1 cellular context compared by ENCODE assay signal in genomic region chr6:160520043-160520904, GRCh38.
A peak's percentile ranks its signal among the peaks of the same experiment; 100 is the strongest.
TF ChIP-seq lines count a peak whose summit lies in the region.

No MANE protein-coding gene starts in this region.

TF ChIP-seq in HepG2, 621 proteins besides CTCF, POLR2A, EP300 and RAD21 (continued from another document and continues in another):
- TF ChIP-seq, protein P1, sequence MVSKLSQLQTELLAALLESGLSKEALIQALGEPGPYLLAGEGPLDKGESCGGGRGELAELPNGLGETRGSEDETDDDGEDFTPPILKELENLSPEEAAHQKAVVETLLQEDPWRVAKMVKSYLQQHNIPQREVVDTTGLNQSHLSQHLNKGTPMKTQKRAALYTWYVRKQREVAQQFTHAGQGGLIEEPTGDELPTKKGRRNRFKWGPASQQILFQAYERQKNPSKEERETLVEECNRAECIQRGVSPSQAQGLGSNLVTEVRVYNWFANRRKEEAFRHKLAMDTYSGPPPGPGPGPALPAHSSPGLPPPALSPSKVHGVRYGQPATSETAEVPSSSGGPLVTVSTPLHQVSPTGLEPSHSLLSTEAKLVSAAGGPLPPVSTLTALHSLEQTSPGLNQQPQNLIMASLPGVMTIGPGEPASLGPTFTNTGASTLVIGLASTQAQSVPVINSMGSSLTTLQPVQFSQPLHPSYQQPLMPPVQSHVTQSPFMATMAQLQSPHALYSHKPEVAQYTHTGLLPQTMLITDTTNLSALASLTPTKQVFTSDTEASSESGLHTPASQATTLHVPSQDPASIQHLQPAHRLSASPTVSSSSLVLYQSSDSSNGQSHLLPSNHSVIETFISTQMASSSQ (IDR thresholded peaks at IDR 0.05; ENCODE audit: low read depth) = no peak
- TF ChIP-seq, protein P1 (CRISPR knock-in tag; IDR thresholded peaks at IDR 0.05; ENCODE audit: borderline replicate concordance) = no peak
- TF ChIP-seq ZNF335 (CRISPR knock-in tag; IDR thresholded peaks at IDR 0.05) (no peak), YY1 (IDR thresholded peaks at IDR 0.05; ENCODE audit: insufficient read depth, insufficient replicate concordance, low read depth, low read length) (no peak), ZNF331 (CRISPR knock-in tag; IDR thresholded peaks at IDR 0.05) (no peak), ZNF790 (CRISPR knock-in tag; IDR thresholded peaks at IDR 0.05; ENCODE audit: borderline replicate concordance) (peak; percentile 18; the same call in 1 of the 2 replicates), MBNL3 (CRISPR knock-in tag; conservative IDR thresholded peaks at IDR 0.05) (no peak), ATF1 (CRISPR knock-in tag; IDR thresholded peaks at IDR 0.05) (no peak), DMAP1 (CRISPR knock-in tag; IDR thresholded peaks at IDR 0.05) (no peak), ZNF367 (CRISPR knock-in tag; IDR thresholded peaks at IDR 0.05; ENCODE audit: borderline replicate concordance) (no peak), JUN (CRISPR knock-in tag; IDR thresholded peaks at IDR 0.05) (no peak), MEIS2 (CRISPR knock-in tag; IDR thresholded peaks at IDR 0.05) (0 out of 2 replicates have a peak, but pooled peaks have one; percentile 23), KAT2B (IDR thresholded peaks at IDR 0.05; ENCODE audit: borderline replicate concordance, low read depth, low read length) (no peak), SP140L (CRISPR knock-in tag; IDR thresholded peaks at IDR 0.05; ENCODE audit: borderline replicate concordance) (no peak), U2AF2 (IDR thresholded peaks at IDR 0.05; ENCODE audit: low read depth, low read length) (no peak), SNAI1 (CRISPR knock-in tag; IDR thresholded peaks at IDR 0.05; ENCODE audit: borderline replicate concordance) (no peak), SP1 (IDR thresholded peaks at IDR 0.05) (no peak), SP1 (CRISPR knock-in tag; IDR thresholded peaks at IDR 0.05) (no peak), ZNF224 (CRISPR knock-in tag; IDR thresholded peaks at IDR 0.05) (0 out of 2 replicates have a peak, but pooled peaks have one; percentile 31), MAF1 (CRISPR knock-in tag; IDR thresholded peaks at IDR 0.05; ENCODE audit: borderline replicate concordance) (0 out of 2 replicates have a peak, but pooled peaks have one; percentile 27), ZNF75D (CRISPR knock-in tag; IDR thresholded peaks at IDR 0.05; ENCODE audit: borderline replicate concordance) (no peak), ZNF543 (CRISPR knock-in tag; IDR thresholded peaks at IDR 0.05) (peak; percentile 50; the same call in 1 of the 2 replicates), KMT2B (CRISPR knock-in tag; IDR thresholded peaks at IDR 0.05) (no peak), RAD51 (IDR thresholded peaks at IDR 0.05; ENCODE audit: borderline replicate concordance) (no peak), DMTF1 (CRISPR knock-in tag; IDR thresholded peaks at IDR 0.05) (no peak), ELF1 (CRISPR knock-in tag; IDR thresholded peaks at IDR 0.05) (0 out of 2 replicates have a peak, but pooled peaks have one; percentile 2), RFX5 (IDR thresholded peaks at IDR 0.05; ENCODE audit: low read depth, low read length) (no peak), MAFG (CRISPR knock-in tag; IDR thresholded peaks at IDR 0.05) (peak; percentile 31; the same call in 1 of the 2 replicates), EZH2 (conservative IDR thresholded peaks at IDR 0.05; ENCODE audit: low read depth, low read length) (no peak), HDAC6 (IDR thresholded peaks at IDR 0.05; ENCODE audit: low read depth, low read length) (no peak)
- TF ChIP-seq, protein P2, sequence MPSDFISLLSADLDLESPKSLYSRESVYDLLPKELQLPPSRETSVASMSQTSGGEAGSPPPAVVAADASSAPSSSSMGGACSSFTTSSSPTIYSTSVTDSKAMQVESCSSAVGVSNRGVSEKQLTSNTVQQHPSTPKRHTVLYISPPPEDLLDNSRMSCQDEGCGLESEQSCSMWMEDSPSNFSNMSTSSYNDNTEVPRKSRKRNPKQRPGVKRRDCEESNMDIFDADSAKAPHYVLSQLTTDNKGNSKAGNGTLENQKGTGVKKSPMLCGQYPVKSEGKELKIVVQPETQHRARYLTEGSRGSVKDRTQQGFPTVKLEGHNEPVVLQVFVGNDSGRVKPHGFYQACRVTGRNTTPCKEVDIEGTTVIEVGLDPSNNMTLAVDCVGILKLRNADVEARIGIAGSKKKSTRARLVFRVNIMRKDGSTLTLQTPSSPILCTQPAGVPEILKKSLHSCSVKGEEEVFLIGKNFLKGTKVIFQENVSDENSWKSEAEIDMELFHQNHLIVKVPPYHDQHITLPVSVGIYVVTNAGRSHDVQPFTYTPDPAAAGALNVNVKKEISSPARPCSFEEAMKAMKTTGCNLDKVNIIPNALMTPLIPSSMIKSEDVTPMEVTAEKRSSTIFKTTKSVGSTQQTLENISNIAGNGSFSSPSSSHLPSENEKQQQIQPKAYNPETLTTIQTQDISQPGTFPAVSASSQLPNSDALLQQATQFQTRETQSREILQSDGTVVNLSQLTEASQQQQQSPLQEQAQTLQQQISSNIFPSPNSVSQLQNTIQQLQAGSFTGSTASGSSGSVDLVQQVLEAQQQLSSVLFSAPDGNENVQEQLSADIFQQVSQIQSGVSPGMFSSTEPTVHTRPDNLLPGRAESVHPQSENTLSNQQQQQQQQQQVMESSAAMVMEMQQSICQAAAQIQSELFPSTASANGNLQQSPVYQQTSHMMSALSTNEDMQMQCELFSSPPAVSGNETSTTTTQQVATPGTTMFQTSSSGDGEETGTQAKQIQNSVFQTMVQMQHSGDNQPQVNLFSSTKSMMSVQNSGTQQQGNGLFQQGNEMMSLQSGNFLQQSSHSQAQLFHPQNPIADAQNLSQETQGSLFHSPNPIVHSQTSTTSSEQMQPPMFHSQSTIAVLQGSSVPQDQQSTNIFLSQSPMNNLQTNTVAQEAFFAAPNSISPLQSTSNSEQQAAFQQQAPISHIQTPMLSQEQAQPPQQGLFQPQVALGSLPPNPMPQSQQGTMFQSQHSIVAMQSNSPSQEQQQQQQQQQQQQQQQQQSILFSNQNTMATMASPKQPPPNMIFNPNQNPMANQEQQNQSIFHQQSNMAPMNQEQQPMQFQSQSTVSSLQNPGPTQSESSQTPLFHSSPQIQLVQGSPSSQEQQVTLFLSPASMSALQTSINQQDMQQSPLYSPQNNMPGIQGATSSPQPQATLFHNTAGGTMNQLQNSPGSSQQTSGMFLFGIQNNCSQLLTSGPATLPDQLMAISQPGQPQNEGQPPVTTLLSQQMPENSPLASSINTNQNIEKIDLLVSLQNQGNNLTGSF (CRISPR knock-in tag; IDR thresholded peaks at IDR 0.05) = 0 out of 2 replicates have a peak, but pooled peaks have one; percentile 60
- TF ChIP-seq, protein P3, sequence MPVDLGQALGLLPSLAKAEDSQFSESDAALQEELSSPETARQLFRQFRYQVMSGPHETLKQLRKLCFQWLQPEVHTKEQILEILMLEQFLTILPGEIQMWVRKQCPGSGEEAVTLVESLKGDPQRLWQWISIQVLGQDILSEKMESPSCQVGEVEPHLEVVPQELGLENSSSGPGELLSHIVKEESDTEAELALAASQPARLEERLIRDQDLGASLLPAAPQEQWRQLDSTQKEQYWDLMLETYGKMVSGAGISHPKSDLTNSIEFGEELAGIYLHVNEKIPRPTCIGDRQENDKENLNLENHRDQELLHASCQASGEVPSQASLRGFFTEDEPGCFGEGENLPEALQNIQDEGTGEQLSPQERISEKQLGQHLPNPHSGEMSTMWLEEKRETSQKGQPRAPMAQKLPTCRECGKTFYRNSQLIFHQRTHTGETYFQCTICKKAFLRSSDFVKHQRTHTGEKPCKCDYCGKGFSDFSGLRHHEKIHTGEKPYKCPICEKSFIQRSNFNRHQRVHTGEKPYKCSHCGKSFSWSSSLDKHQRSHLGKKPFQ (CRISPR knock-in tag; IDR thresholded peaks at IDR 0.05; ENCODE audit: insufficient replicate concordance) = no peak
- TF ChIP-seq, protein P4, sequence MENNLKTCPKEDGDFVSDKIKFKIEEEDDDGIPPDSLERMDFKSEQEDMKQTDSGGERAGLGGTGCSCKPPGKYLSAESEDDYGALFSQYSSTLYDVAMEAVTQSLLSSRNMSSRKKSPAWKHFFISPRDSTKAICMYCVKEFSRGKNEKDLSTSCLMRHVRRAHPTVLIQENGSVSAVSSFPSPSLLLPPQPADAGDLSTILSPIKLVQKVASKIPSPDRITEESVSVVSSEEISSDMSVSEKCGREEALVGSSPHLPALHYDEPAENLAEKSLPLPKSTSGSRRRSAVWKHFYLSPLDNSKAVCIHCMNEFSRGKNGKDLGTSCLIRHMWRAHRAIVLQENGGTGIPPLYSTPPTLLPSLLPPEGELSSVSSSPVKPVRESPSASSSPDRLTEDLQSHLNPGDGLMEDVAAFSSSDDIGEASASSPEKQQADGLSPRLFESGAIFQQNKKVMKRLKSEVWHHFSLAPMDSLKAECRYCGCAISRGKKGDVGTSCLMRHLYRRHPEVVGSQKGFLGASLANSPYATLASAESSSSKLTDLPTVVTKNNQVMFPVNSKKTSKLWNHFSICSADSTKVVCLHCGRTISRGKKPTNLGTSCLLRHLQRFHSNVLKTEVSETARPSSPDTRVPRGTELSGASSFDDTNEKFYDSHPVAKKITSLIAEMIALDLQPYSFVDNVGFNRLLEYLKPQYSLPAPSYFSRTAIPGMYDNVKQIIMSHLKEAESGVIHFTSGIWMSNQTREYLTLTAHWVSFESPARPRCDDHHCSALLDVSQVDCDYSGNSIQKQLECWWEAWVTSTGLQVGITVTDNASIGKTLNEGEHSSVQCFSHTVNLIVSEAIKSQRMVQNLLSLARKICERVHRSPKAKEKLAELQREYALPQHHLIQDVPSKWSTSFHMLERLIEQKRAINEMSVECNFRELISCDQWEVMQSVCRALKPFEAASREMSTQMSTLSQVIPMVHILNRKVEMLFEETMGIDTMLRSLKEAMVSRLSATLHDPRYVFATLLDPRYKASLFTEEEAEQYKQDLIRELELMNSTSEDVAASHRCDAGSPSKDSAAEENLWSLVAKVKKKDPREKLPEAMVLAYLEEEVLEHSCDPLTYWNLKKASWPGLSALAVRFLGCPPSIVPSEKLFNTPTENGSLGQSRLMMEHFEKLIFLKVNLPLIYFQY (CRISPR knock-in tag; IDR thresholded peaks at IDR 0.05; ENCODE audit: borderline replicate concordance) = no peak; the same call in 1 of the 2 replicates
- TF ChIP-seq, protein P5, sequence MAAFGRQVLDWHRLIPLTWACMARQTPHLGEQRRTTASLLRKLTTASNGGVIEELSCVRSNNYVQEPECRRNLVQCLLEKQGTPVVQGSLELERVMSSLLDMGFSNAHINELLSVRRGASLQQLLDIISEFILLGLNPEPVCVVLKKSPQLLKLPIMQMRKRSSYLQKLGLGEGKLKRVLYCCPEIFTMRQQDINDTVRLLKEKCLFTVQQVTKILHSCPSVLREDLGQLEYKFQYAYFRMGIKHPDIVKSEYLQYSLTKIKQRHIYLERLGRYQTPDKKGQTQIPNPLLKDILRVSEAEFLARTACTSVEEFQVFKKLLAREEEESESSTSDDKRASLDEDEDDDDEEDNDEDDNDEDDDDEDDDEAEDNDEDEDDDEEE (CRISPR knock-in tag; IDR thresholded peaks at IDR 0.05) = 0 out of 2 replicates have a peak, but pooled peaks have one; percentile 62
- TF ChIP-seq, protein P6, sequence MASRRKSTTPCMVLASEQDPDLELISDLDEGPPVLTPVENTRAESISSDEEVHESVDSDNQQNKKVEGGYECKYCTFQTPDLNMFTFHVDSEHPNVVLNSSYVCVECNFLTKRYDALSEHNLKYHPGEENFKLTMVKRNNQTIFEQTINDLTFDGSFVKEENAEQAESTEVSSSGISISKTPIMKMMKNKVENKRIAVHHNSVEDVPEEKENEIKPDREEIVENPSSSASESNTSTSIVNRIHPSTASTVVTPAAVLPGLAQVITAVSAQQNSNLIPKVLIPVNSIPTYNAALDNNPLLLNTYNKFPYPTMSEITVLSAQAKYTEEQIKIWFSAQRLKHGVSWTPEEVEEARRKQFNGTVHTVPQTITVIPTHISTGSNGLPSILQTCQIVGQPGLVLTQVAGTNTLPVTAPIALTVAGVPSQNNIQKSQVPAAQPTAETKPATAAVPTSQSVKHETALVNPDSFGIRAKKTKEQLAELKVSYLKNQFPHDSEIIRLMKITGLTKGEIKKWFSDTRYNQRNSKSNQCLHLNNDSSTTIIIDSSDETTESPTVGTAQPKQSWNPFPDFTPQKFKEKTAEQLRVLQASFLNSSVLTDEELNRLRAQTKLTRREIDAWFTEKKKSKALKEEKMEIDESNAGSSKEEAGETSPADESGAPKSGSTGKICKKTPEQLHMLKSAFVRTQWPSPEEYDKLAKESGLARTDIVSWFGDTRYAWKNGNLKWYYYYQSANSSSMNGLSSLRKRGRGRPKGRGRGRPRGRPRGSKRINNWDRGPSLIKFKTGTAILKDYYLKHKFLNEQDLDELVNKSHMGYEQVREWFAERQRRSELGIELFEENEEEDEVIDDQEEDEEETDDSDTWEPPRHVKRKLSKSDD (CRISPR knock-in tag; IDR thresholded peaks at IDR 0.05; ENCODE audit: low read depth) = no peak
